In the genomic region with DNA sequence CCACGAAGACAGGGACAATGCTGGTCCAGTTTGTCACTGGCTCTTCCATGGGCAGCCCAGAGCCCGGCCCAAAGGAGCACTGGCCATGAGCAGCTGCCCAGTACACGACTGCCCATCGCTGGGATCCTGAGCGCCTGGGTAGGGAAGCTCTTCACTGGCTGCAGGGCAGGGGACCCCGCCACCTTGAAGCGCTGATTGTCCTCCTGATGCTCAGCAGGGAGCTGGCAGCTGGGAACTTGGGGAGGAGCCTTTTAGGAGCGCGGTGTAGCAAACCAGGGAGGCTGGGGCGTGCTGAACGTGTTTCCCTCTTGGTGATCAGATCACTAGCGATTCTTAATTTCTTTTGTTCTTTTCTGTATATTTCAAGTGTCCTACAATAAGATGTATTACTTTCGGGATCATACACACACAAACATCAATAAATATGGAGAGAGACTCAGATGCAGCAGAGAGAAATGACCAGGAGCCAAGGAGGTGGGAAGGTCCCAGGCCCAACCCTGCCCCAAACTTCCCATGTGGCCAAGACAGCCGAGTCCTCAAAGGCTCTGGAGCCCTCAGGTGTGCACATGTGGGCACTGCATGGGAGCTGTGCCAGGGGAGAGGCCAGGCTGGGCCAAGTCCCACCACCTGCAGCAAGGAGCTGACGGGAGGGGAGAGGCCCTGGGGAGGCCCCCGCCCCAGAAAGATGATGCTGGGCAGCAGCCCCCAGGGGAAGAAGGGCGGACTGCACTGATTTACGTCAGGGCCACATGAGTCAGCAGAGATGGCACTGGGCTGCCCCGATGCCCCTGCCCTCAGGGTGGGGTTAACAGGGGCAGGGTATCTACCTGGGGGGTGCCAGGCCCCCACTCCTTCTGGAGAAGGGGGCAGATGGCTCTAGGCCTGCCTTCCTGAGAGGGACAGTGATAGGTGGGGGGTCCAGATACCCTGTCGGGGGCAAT, we compare ENCODE assay signal across 9 cellular contexts. TPM values are rescaled to one million over a fixed set of nuclear protein-coding genes. Genes with fewer than 3 reads are reported as not detected.
DNase-seq lines count a peak whose midpoint lies in the region; TF ChIP-seq lines count a peak whose summit lies in the region.
"Had no signal": no experiment of that assay in that cellular context is flagged by ENCODE, and none has a peak within 500 bp of the region (broad histone marks: within the 10 kb centered on the region; RNA-seq: fewer than 3 reads in every experiment).

No MANE protein-coding gene starts in this region.

- DNase-seq in NCI-H2196 (lab: John Stamatoyannopoulos, UW; ENCODE audit: unreplicated experiment), result peak; percentile 35
- no peak for DNase-seq in NCI-H2196 treated with DMSO at 0.1 percent for 48 hours (lab: John Stamatoyannopoulos, UW; ENCODE audit: unreplicated experiment)
- DNase-seq in M059J (ENCODE audit: low read depth), result peak; percentile 61
- DNase-seq in activated T-helper 2 cell treated with anti-CD3 and anti-CD28 coated beads, Interferon-gamma antibody, Interleukin-2, Interleukin-4, amounts not matched to agents 10 μg/mL and 5 μg/mL and 100 μg/mL, durations not matched to agents 14 hours and 24 hours and 36 hours (ENCODE audit: low spot score), result no peak
- DNase-seq in cortex of kidney (lab: John Stamatoyannopoulos, UW), result no peak
- DNase-seq in NCI-H510A (lab: John Stamatoyannopoulos, UW), result no peak
- no peak for DNase-seq in KG1 (lab: John Stamatoyannopoulos, UW)

- intact Hi-C loops in activated T-helper 2 cell treated with anti-CD3 and anti-CD28 coated beads, Interferon-gamma antibody, Interleukin-2, Interleukin-4, amounts not matched to agents 10 μg/mL and 5 μg/mL and 100 μg/mL, durations not matched to agents 14 hours and 24 hours and 36 hours (cut with micrococcal nuclease), result no loop called here

- no peaks in the 10 kb centered on the region for H3K36me3 Mint-ChIP-seq in activated T-helper 2 cell treated with anti-CD3 and anti-CD28 coated beads, Interferon-gamma antibody, Interleukin-2, Interleukin-4, amounts not matched to agents 10 μg/mL and 5 μg/mL and 100 μg/mL, durations not matched to agents 14 hours and 24 hours and 36 hours (ENCODE audit: low read depth)
- no peaks in the 10 kb centered on the region for H3K36me3 Mint-ChIP-seq in nephron (ENCODE audit: low read depth)

- H3K9me3 Mint-ChIP-seq in activated T-helper 2 cell treated with anti-CD3 and anti-CD28 coated beads, Interferon-gamma antibody, Interleukin-2, Interleukin-4, amounts not matched to agents 10 μg/mL and 5 μg/mL and 100 μg/mL, durations not matched to agents 14 hours and 24 hours and 36 hours, result no peaks in the 10 kb centered on the region
- H3K9me3 Mint-ChIP-seq in nephron, result peaks cover 22% of the 10 kb centered on the region

- H3K4me3 Mint-ChIP-seq in activated T-helper 2 cell treated with anti-CD3 and anti-CD28 coated beads, Interferon-gamma antibody, Interleukin-2, Interleukin-4, amounts not matched to agents 10 μg/mL and 5 μg/mL and 100 μg/mL, durations not matched to agents 14 hours and 24 hours and 36 hours (ENCODE audit: low read depth), result peak overlapping the region; percentile 54
- H3K4me3 Mint-ChIP-seq in nephron, result peak overlapping the region; percentile 47 to 66 (median 63)

- H3K4me1 Mint-ChIP-seq in activated T-helper 2 cell treated with anti-CD3 and anti-CD28 coated beads, Interferon-gamma antibody, Interleukin-2, Interleukin-4, amounts not matched to agents 10 μg/mL and 5 μg/mL and 100 μg/mL, durations not matched to agents 14 hours and 24 hours and 36 hours (ENCODE audit: low read depth), result peaks cover 4% of the 10 kb centered on the region
- no peaks in the 10 kb centered on the region for H3K4me1 Mint-ChIP-seq in nephron

- no peak overlapping the region for H3K27ac Mint-ChIP-seq in activated T-helper 2 cell treated with anti-CD3 and anti-CD28 coated beads, Interferon-gamma antibody, Interleukin-2, Interleukin-4, amounts not matched to agents 10 μg/mL and 5 μg/mL and 100 μg/mL, durations not matched to agents 14 hours and 24 hours and 36 hours
- no peak overlapping the region for H3K27ac Mint-ChIP-seq in nephron

- no peak for TF ChIP-seq CTCF in nephron (IDR thresholded peaks at IDR 0.05; ENCODE audit: unreplicated experiment in 3 of 3)

- H3K27me3 Mint-ChIP-seq in activated T-helper 2 cell treated with anti-CD3 and anti-CD28 coated beads, Interferon-gamma antibody, Interleukin-2, Interleukin-4, amounts not matched to agents 10 μg/mL and 5 μg/mL and 100 μg/mL, durations not matched to agents 14 hours and 24 hours and 36 hours (ENCODE audit: low read depth), result peaks cover 29% of the 10 kb centered on the region
- peaks cover 47% of the 10 kb centered on the region for H3K27me3 Mint-ChIP-seq in nephron (ENCODE audit: low read depth)

RNA-seq across cellular contexts. Expression of a gene that starts 1.6 kb away (rescaled TPM):
- total RNA-seq in M059J (2014; rRNA removed; shearing (Covaris generic)), result 186 and 313 TPM in 2 replicates
- total RNA-seq in activated T-helper 2 cell treated with anti-CD3 and anti-CD28 coated beads, Interferon-gamma antibody, Interleukin-2, Interleukin-4, amounts not matched to agents 10 μg/mL and 5 μg/mL and 100 μg/mL, durations not matched to agents 14 hours and 24 hours and 36 hours, result 0.83 and 0.98 TPM in 2 replicates

RNA-seq across cellular contexts. Expression of a gene that starts 20.1 kb away (rescaled TPM):
- 1.9 and 2.7 TPM in 2 replicates for total RNA-seq in M059J (2014; rRNA removed; shearing (Covaris generic))
- total RNA-seq in activated T-helper 2 cell treated with anti-CD3 and anti-CD28 coated beads, Interferon-gamma antibody, Interleukin-2, Interleukin-4, amounts not matched to agents 10 μg/mL and 5 μg/mL and 100 μg/mL, durations not matched to agents 14 hours and 24 hours and 36 hours, result not detected in 2 replicates
- total RNA-seq: LHCN-M2 had no signal

RNA-seq across cellular contexts. Expression of a gene that starts 41.7 kb away (rescaled TPM):
- 3.1 and 6.1 TPM in 2 replicates for total RNA-seq in M059J (2014; rRNA removed; shearing (Covaris generic))
- total RNA-seq in activated T-helper 2 cell treated with anti-CD3 and anti-CD28 coated beads, Interferon-gamma antibody, Interleukin-2, Interleukin-4, amounts not matched to agents 10 μg/mL and 5 μg/mL and 100 μg/mL, durations not matched to agents 14 hours and 24 hours and 36 hours, result 128 and 135 TPM in 2 replicates

RNA-seq across cellular contexts. Expression of a gene that starts 50.4 kb away (rescaled TPM):
- total RNA-seq in M059J (2014; rRNA removed; shearing (Covaris generic)), result 285 and 384 TPM in 2 replicates
- total RNA-seq in activated T-helper 2 cell treated with anti-CD3 and anti-CD28 coated beads, Interferon-gamma antibody, Interleukin-2, Interleukin-4, amounts not matched to agents 10 μg/mL and 5 μg/mL and 100 μg/mL, durations not matched to agents 14 hours and 24 hours and 36 hours, result 127 and 128 TPM in 2 replicates

RNA-seq across cellular contexts. Expression of a gene that starts 54.1 kb away (rescaled TPM):
- total RNA-seq in M059J (2014; rRNA removed; shearing (Covaris generic)), result 1.9 and 2.7 TPM in 2 replicates
- 0.23 and 0.91 TPM in 2 replicates for total RNA-seq in activated T-helper 2 cell treated with anti-CD3 and anti-CD28 coated beads, Interferon-gamma antibody, Interleukin-2, Interleukin-4, amounts not matched to agents 10 μg/mL and 5 μg/mL and 100 μg/mL, durations not matched to agents 14 hours and 24 hours and 36 hours

Comparison
In these comparisons a context has a peak if more than half of its experiments do, and no peak if none do; other contexts are left out.
1. DNase-seq: peak in NCI-H2196 (single experiment) and M059J (single experiment); none in NCI-H2196 treated with DMSO at 0.1 percent for 48 hours (single experiment), activated T-helper 2 cell treated with anti-CD3 and anti-CD28 coated beads, Interferon-gamma antibody, Interleukin-2, Interleukin-4, amounts not matched to agents 10 μg/mL and 5 μg/mL and 100 μg/mL, durations not matched to agents 14 hours and 24 hours and 36 hours (single experiment), cortex of kidney (single experiment), NCI-H510A (single experiment) and KG1 (single experiment).
2. RNA of a gene that starts 1.6 kb away (total RNA-seq): 186 to 313 TPM in M059J; 0.83 to 0.98 TPM in activated T-helper 2 cell treated with anti-CD3 and anti-CD28 coated beads, Interferon-gamma antibody, Interleukin-2, Interleukin-4, amounts not matched to agents 10 μg/mL and 5 μg/mL and 100 μg/mL, durations not matched to agents 14 hours and 24 hours and 36 hours; every median in the first group is over 10 times any median in the second.
3. RNA of a gene that starts 41.7 kb away (total RNA-seq): 128 to 135 TPM in activated T-helper 2 cell treated with anti-CD3 and anti-CD28 coated beads, Interferon-gamma antibody, Interleukin-2, Interleukin-4, amounts not matched to agents 10 μg/mL and 5 μg/mL and 100 μg/mL, durations not matched to agents 14 hours and 24 hours and 36 hours; 3.1 to 6.1 TPM in M059J; every median in the first group is over 10 times any median in the second.